In the genomic region with DNA sequence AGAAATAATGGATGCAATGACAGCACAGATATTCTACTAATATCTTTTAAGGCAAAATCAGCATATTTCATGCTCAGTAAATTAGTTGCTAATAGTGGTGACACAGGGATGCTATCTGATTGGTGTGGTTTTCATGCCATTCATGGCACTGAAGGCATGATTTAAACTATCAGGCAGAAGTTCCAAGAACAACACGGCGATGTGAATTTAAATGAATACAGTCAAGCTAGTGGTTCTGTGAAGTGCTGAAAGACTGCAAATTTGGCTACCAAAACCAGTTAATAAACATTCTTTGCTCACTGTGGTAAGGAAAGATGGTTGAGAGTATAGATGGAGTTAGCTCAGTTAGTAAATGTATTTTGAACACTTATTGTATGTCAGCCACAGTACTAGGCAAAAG, we compare ENCODE assay signal across 28 cellular contexts.
"Had no signal": no experiment of that assay in that cellular context is flagged by ENCODE, and none has a peak within 500 bp of the region (broad histone marks: within the 10 kb centered on the region; RNA-seq: fewer than 3 reads in every experiment).

No MANE protein-coding gene starts in this region.

- H3K36me3 Mint-ChIP-seq: mesothelial cell of epicardium had no signal

- H3K9me3 ChIP-seq: colonic mucosa, esophagus squamous epithelium, gastrocnemius medialis, heart right ventricle, left lung, lower lobe of right lung, mucosa of descending colon had no signal

- H3K4me3 Mint-ChIP-seq: dendritic cell treated with granulocyte-macrophage colony-stimulating factor and Interleukin-4, amounts not matched to agents 40 ng/mL and 50 ng/mL, for 4 days; effector memory CD8-positive, alpha-beta T cell; endodermal cell; mesothelial cell of epicardium; naive thymus-derived CD4-positive, alpha-beta T cell had no signal

- H3K27ac ChIP-seq: colonic mucosa, epithelial cell of prostate, esophagus squamous epithelium, gastrocnemius medialis, heart right ventricle, left lung, lower lobe of right lung had no signal

- DNase-seq: colonic mucosa; cortex of kidney; effector CD8-positive, alpha-beta T cell; effector memory CD8-positive, alpha-beta T cell; endodermal cell; erythroblast; esophagus squamous epithelium; foreskin fibroblast; foreskin melanocyte; gastrocnemius medialis; glutamatergic neuron; head of caudate nucleus; heart right ventricle; hippocampal formation; left cardiac atrium; left lung; left ventricle myocardium superior; lower lobe of right lung; mesenchymal stem cell; mucosa of descending colon; naive thymus-derived CD4-positive, alpha-beta T cell had no signal

- H3K36me3 ChIP-seq: colonic mucosa, esophagus squamous epithelium, heart right ventricle, left lung, lower lobe of right lung had no signal

- H3K4me1 Mint-ChIP-seq: endodermal cell; mesothelial cell of epicardium; naive thymus-derived CD4-positive, alpha-beta T cell had no signal

- H3K4me3 ChIP-seq: colonic mucosa, esophagus squamous epithelium, gastrocnemius medialis, heart right ventricle, left lung, lower lobe of right lung, mucosa of descending colon had no signal

- H3K27me3 Mint-ChIP-seq: dendritic cell treated with granulocyte-macrophage colony-stimulating factor and Interleukin-4, amounts not matched to agents 40 ng/mL and 50 ng/mL, for 4 days; effector memory CD8-positive, alpha-beta T cell; naive thymus-derived CD4-positive, alpha-beta T cell had no signal

- H3K27me3 ChIP-seq: colonic mucosa, esophagus squamous epithelium, gastrocnemius medialis, heart right ventricle, left lung had no signal

- H3K4me1 ChIP-seq: colonic mucosa, esophagus squamous epithelium, gastrocnemius medialis, heart right ventricle, left lung, lower lobe of right lung had no signal

- ATAC-seq: effector memory CD8-positive, alpha-beta T cell; esophagus mucosa; gastrocnemius medialis; heart right ventricle; left cardiac atrium; left lung; left ventricle myocardium superior; lower lobe of right lung; mucosa of descending colon; naive thymus-derived CD4-positive, alpha-beta T cell had no signal

- FAIRE-seq: endometrium, islet of Langerhans, keratinocyte had no signal

- H3K27ac Mint-ChIP-seq: dendritic cell treated with granulocyte-macrophage colony-stimulating factor and Interleukin-4, amounts not matched to agents 40 ng/mL and 50 ng/mL, for 4 days; effector memory CD8-positive, alpha-beta T cell; endodermal cell; mesothelial cell of epicardium; naive thymus-derived CD4-positive, alpha-beta T cell had no signal
